Comparison of ENCODE assay signal across 8 cellular contexts in genomic region chr12:113214938-113215400, GRCh38. TPM values are rescaled to one million over a fixed set of nuclear protein-coding genes. Genes with fewer than 3 reads are reported as not detected.
DNase-seq lines count a peak whose midpoint lies in the region; ATAC-seq and TF ChIP-seq lines count a peak whose summit lies in the region.

No MANE protein-coding gene starts in this region.

- peak in 1 of 3 experiments; percentile 20 for TF ChIP-seq CTCF in esophagus muscularis mucosa (IDR thresholded peaks at IDR 0.05)
- no peak for TF ChIP-seq CTCF in dorsolateral prefrontal cortex (IDR thresholded peaks at IDR 0.05 in 54 of 56, conservative IDR thresholded peaks at IDR 0.05 in 2 of 56; ENCODE audit: low read depth in 1 of 56, partially characterized antibody in 56 of 56)

- H3K36me3 ChIP-seq in esophagus muscularis mucosa: no peaks in the 10 kb centered on the region

- peak; percentile 60 for ATAC-seq in HG02884 (IDR thresholded peaks at IDR 0.05; ENCODE audit: unreplicated experiment)

- peaks cover 4 to 16% (median 11%) of the 10 kb centered on the region in 4 donors for H3K4me1 ChIP-seq in esophagus muscularis mucosa

- H3K27me3 ChIP-seq in esophagus muscularis mucosa: no peaks in the 10 kb centered on the region
- H3K27me3 ChIP-seq in dorsolateral prefrontal cortex: no peaks in the 10 kb centered on the region

- intact Hi-C loops in esophagus muscularis mucosa (cut with DNase I): no loop called here
- intact Hi-C loops in posterior vena cava (cut with DNase I): no loop called here
- intact Hi-C loops in dorsolateral prefrontal cortex (cut with DNase I): no loop called here

- H3K9me3 ChIP-seq in esophagus muscularis mucosa: no peaks in the 10 kb centered on the region

- WGBS in esophagus muscularis mucosa: 46% methylated on average over 5 of the region's 5 CpGs

- H3K27ac ChIP-seq in esophagus muscularis mucosa (replicated peaks in 1 of 4) (peak overlapping the region in 3 of 4 donors; percentile 26 to 29 (median 29)), dorsolateral prefrontal cortex (peak overlapping the region in 3 of 59 donors; percentile 4 to 45 (median 20))

- TF ChIP-seq EP300 in esophagus muscularis mucosa (IDR thresholded peaks at IDR 0.05): no peak

- H3K4me3 ChIP-seq in esophagus muscularis mucosa (no peak overlapping the region), dorsolateral prefrontal cortex (no peak overlapping the region)

- DNase-seq in Daoy (ENCODE audit: low read depth) (peak; percentile 93), SIG-M5 treated with dmso at 0.1 percent for 504 hours (lab: John Stamatoyannopoulos, UW; ENCODE audit: unreplicated experiment) (peak; percentile 99), esophagus muscularis mucosa (ENCODE audit: extremely low spot score) (no peak), posterior vena cava (ENCODE audit: low spot score) (peak; percentile 87), NCI-H748 treated with DMSO at 0.1 percent for 48 hours (lab: John Stamatoyannopoulos, UW) (no peak), dorsolateral prefrontal cortex (no peak)
- no peak for DNase-seq in stimulated activated CD4-positive, alpha-beta T cell treated with anti-CD3 and anti-CD28 coated beads, Interleukin-2, amount 100 ng/mL, for 48 hours

- no peak for TF ChIP-seq POLR2A in esophagus muscularis mucosa (IDR thresholded peaks at IDR 0.05; ENCODE audit: low read depth)

RNA-seq across cellular contexts. Expression of gene TPCN1, which starts 6.3 kb away (rescaled TPM):
- total RNA-seq in Daoy (2014; rRNA removed; shearing (Covaris generic)): 8.5 and 10.4 TPM in 2 replicates
- total RNA-seq in esophagus muscularis mucosa: 10 to 100 TPM; 31.1 to 54.0 (median 34.5) TPM
- total RNA-seq in posterior vena cava: 10 to 100 TPM; 28.8 to 50.8 TPM
- total RNA-seq in dorsolateral prefrontal cortex: 100 to 1,000 TPM in 13 of 120 experiments, 10 to 100 TPM in 107; 45.9 to 150 (median 76.0) TPM

RNA-seq across cellular contexts. Expression of gene RITA1, which starts 29.4 kb away (rescaled TPM):
- 26.0 and 31.8 TPM in 2 replicates for total RNA-seq in Daoy (2014; rRNA removed; shearing (Covaris generic))
- 10 to 100 TPM; 12.3 to 21.4 (median 16.2) TPM for total RNA-seq in esophagus muscularis mucosa
- total RNA-seq in posterior vena cava: 1 to 10 TPM; 6.6 to 9.7 TPM
- 10 to 100 TPM; 12.4 to 35.1 (median 24.5) TPM for total RNA-seq in dorsolateral prefrontal cortex

RNA-seq across cellular contexts. Expression of gene DDX54, which starts 29.7 kb away (rescaled TPM):
- 60.1 and 78.5 TPM in 2 replicates for total RNA-seq in Daoy (2014; rRNA removed; shearing (Covaris generic))
- total RNA-seq in esophagus muscularis mucosa (10 to 100 TPM; 29.1 to 59.6 (median 52.7) TPM), posterior vena cava (10 to 100 TPM; 37.0 to 47.6 TPM), dorsolateral prefrontal cortex (10 to 100 TPM; 20.8 to 54.8 (median 35.0) TPM)

Comparison
In these comparisons a context has a peak if more than half of its experiments do, and no peak if none do; other contexts are left out.
1. DNase-seq: peak in Daoy (single experiment), SIG-M5 treated with dmso at 0.1 percent for 504 hours (single experiment) and posterior vena cava (single experiment); none in esophagus muscularis mucosa (single experiment), stimulated activated CD4-positive, alpha-beta T cell treated with anti-CD3 and anti-CD28 coated beads, Interleukin-2, amount 100 ng/mL, for 48 hours (0 of 2), NCI-H748 treated with DMSO at 0.1 percent for 48 hours (single experiment) and dorsolateral prefrontal cortex (0 of 10).